In genomic region chr2:25234756-25235155, GRCh38 we compare ENCODE assay signal across 16 cellular contexts.
DNase-seq lines count a peak whose midpoint lies in the region; ATAC-seq and TF ChIP-seq lines count a peak whose summit lies in the region.
"Had no signal": no experiment of that assay in that cellular context is flagged by ENCODE, and none has a peak within 500 bp of the region (broad histone marks: within the 10 kb centered on the region; RNA-seq: fewer than 3 reads in every experiment).

No MANE protein-coding gene starts in this region.

- no peak for TF ChIP-seq CTCF in neural crest cell (conservative IDR thresholded peaks at IDR 0.05)
- no peak for TF ChIP-seq CTCF in omental fat pad (IDR thresholded peaks at IDR 0.05)
- no peak for TF ChIP-seq CTCF in GM20000 (IDR thresholded peaks at IDR 0.05; ENCODE audit: extremely low read depth, missing control alignments)

- peak; percentile 32 for DNase-seq in DMS79 (lab: John Stamatoyannopoulos, UW)
- no peak for DNase-seq in DMS79 treated with DMSO at 0.1 percent for 48 hours (lab: John Stamatoyannopoulos, UW)
- peak; percentile 86 for DNase-seq in DMS53 treated with DMSO at 0.1 percent for 48 hours (lab: John Stamatoyannopoulos, UW; ENCODE audit: unreplicated experiment)
- no peak for DNase-seq in neural crest cell (ENCODE audit: low read depth, low spot score)
- no peak for DNase-seq in omental fat pad (ENCODE audit: low spot score)
- no peak for DNase-seq in SHP77 (lab: John Stamatoyannopoulos, UW)
- DNase-seq in GM20000 (ENCODE audit: low spot score), result no peak
- DNase-seq: activated CD8-positive, alpha-beta T cell treated with anti-CD3 and anti-CD28 coated beads, Interleukin-2, amount 10 ng/mL, durations not matched to agents 7 days and 5 days; DMS 273 treated with DMSO at 0.1 percent for 48 hours; left ventricle myocardium superior; MV-4-11; SHP77 treated with DMSO at 0.1 percent for 48 hours; T-helper 17 cell had no signal

- no peak for ATAC-seq in omental fat pad (ENCODE audit: low FRiP score)
- ATAC-seq: activated CD8-positive, alpha-beta T cell treated with anti-CD3 and anti-CD28 coated beads, Interleukin-2, amount 10 ng/mL, durations not matched to agents 7 days and 5 days; left ventricle myocardium superior; T-helper 17 cell had no signal

- peaks cover 5% of the 10 kb centered on the region for H3K36me3 Mint-ChIP-seq in neural crest cell (ENCODE audit: low read depth)

- no peaks in the 10 kb centered on the region for H3K9me3 Mint-ChIP-seq in neural crest cell
- H3K9me3 Mint-ChIP-seq: activated T-helper 2 cell treated with anti-CD3 and anti-CD28 coated beads, Interferon-gamma antibody, Interleukin-2, Interleukin-4, amounts not matched to agents 10 μg/mL and 5 μg/mL and 100 μg/mL, durations not matched to agents 14 hours and 24 hours and 36 hours had no signal

- H3K27me3 Mint-ChIP-seq in neural crest cell (ENCODE audit: low read depth), result no peaks in the 10 kb centered on the region
- H3K27me3 Mint-ChIP-seq: T-helper 17 cell had no signal

- H3K27ac Mint-ChIP-seq in neural crest cell (ENCODE audit: unreplicated experiment), result peak overlapping the region; percentile 93
- H3K27ac Mint-ChIP-seq: activated CD8-positive, alpha-beta T cell treated with anti-CD3 and anti-CD28 coated beads, Interleukin-2, amount 10 ng/mL, durations not matched to agents 7 days and 5 days; activated T-helper 2 cell treated with anti-CD3 and anti-CD28 coated beads, Interferon-gamma antibody, Interleukin-2, Interleukin-4, amounts not matched to agents 10 μg/mL and 5 μg/mL and 100 μg/mL, durations not matched to agents 14 hours and 24 hours and 36 hours; T-helper 17 cell had no signal

- peak overlapping the region; percentile 76 for H3K27ac ChIP-seq in cingulate gyrus (ENCODE audit: low read depth, low read length)
- H3K27ac ChIP-seq: 22Rv1 had no signal

- H3K4me1 Mint-ChIP-seq in neural crest cell, result peaks cover 23% of the 10 kb centered on the region

- peak overlapping the region; percentile 19 for H3K4me3 Mint-ChIP-seq in neural crest cell
- H3K4me3 Mint-ChIP-seq: activated CD8-positive, alpha-beta T cell treated with anti-CD3 and anti-CD28 coated beads, Interleukin-2, amount 10 ng/mL, durations not matched to agents 7 days and 5 days; T-helper 17 cell had no signal

Comparison
In these comparisons a context has a peak if more than half of its experiments do, and no peak if none do; other contexts are left out.
1. DNase-seq: peak in DMS79 (single experiment) and DMS53 treated with DMSO at 0.1 percent for 48 hours (single experiment); none in DMS79 treated with DMSO at 0.1 percent for 48 hours (single experiment), neural crest cell (single experiment), omental fat pad (single experiment), SHP77 (0 of 2) and GM20000 (single experiment).